28 cellular contexts compared by ENCODE assay signal in the genomic region with DNA sequence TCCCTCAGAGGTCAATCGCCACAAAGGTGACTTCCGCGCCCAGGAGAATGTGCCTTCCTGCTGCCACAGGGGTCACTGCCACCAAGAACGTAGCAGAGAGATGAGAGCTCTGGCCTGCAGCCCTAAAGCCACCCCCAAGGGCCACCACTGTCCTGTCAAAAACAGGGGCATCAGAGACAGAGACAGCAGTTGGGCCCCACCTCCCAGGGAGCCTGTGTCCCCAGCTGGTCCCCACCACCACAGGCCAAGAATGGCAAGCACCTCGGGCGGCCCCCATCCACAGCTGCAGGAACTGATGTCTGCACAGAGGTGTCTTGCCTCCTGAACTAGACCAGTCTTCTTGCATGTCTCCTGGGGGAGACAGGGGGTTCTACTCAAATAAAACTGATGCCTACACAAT. TPM values are rescaled to one million over a fixed set of nuclear protein-coding genes. Genes with fewer than 3 reads are reported as not detected.
"Had no signal": no experiment of that assay in that cellular context is flagged by ENCODE, and none has a peak within 500 bp of the region (broad histone marks: within the 10 kb centered on the region; RNA-seq: fewer than 3 reads in every experiment).

No MANE protein-coding gene starts in this region.

- DNase-seq: activated CD4-positive, alpha-beta T cell treated with anti-CD3 and anti-CD28 coated beads for 36 hours; activated CD4-positive, alpha-beta T cell treated with anti-CD3 and anti-CD28 coated beads, Interleukin-2, amount 50 U/mL, for 1 hour; activated CD8-positive, alpha-beta memory T cell treated with anti-CD3 and anti-CD28 coated beads, Interleukin-2, amount 10 ng/mL, durations not matched to agents 7 days and 5 days; activated CD8-positive, alpha-beta T cell treated with anti-CD3 and anti-CD28 coated beads, Interleukin-2, amount 10 ng/mL, durations not matched to agents 7 days and 5 days; activated gamma-delta T cell treated with Interleukin-2 at 50 U/mL for 16 hours; activated naive CD4-positive, alpha-beta T cell treated with anti-CD3 and anti-CD28 coated beads, Interleukin-2, amount 10 ng/mL, durations not matched to agents 7 days and 5 days; activated naive CD8-positive, alpha-beta T cell treated with anti-CD3 and anti-CD28 coated beads for 36 hours; activated T-cell treated with anti-CD3 and anti-CD28 coated beads, Interleukin-2, amount 50 U/mL, for 72 hours; anterior cingulate cortex; caudate nucleus; KG1; NCI-H1048; NCI-H146; NCI-H187 treated with DMSO at 0.1 percent for 48 hours; NCI-H2081 treated with DMSO at 0.1 percent for 48 hours; NCI-H526; NCI-H774; T-cell; T-helper 2 cell; T1000; WERI-Rb-1 had no signal

- H3K36me3 ChIP-seq: WERI-Rb-1 had no signal

- H3K4me3 ChIP-seq: SK-N-MC had no signal

- H3K27ac ChIP-seq: SK-N-MC, WERI-Rb-1 had no signal

- ATAC-seq: activated CD4-positive, alpha-beta T cell treated with anti-CD3 and anti-CD28 coated beads for 36 hours; activated CD8-positive, alpha-beta memory T cell treated with anti-CD3 and anti-CD28 coated beads, Interleukin-2, amount 10 ng/mL, durations not matched to agents 7 days and 5 days; activated CD8-positive, alpha-beta T cell treated with anti-CD3 and anti-CD28 coated beads, Interleukin-2, amount 10 ng/mL, durations not matched to agents 7 days and 5 days; activated T-cell treated with anti-CD3 and anti-CD28 coated beads, Interleukin-2, amount 50 U/mL, for 72 hours; T-cell had no signal

RNA-seq across cellular contexts. Expression of a gene that starts 5.8 kb away (rescaled TPM):
- total RNA-seq: activated CD4-positive, alpha-beta T cell treated with anti-CD3 and anti-CD28 coated beads for 36 hours; activated CD8-positive, alpha-beta memory T cell treated with anti-CD3 and anti-CD28 coated beads, Interleukin-2, amount 10 ng/mL, durations not matched to agents 7 days and 5 days; activated CD8-positive, alpha-beta T cell treated with anti-CD3 and anti-CD28 coated beads, Interleukin-2, amount 10 ng/mL, durations not matched to agents 7 days and 5 days; activated naive CD8-positive, alpha-beta T cell treated with anti-CD3 and anti-CD28 coated beads for 36 hours; activated T-cell treated with anti-CD3 and anti-CD28 coated beads, Interleukin-2, amount 50 U/mL, for 72 hours; activated T-helper 2 cell treated with anti-CD3 and anti-CD28 coated beads, Interferon-gamma antibody, Interleukin-2, Interleukin-4, amounts not matched to agents 10 μg/mL and 5 μg/mL and 100 μg/mL, durations not matched to agents 14 hours and 24 hours and 36 hours; LHCN-M2; M059J; NCI-H460; OCI-LY7; RPMI7951; T-cell had no signal

RNA-seq across cellular contexts. Expression of a gene that starts 29.3 kb away (rescaled TPM):
- total RNA-seq: activated CD4-positive, alpha-beta T cell treated with anti-CD3 and anti-CD28 coated beads for 36 hours; activated CD8-positive, alpha-beta memory T cell treated with anti-CD3 and anti-CD28 coated beads, Interleukin-2, amount 10 ng/mL, durations not matched to agents 7 days and 5 days; activated CD8-positive, alpha-beta T cell treated with anti-CD3 and anti-CD28 coated beads, Interleukin-2, amount 10 ng/mL, durations not matched to agents 7 days and 5 days; activated naive CD8-positive, alpha-beta T cell treated with anti-CD3 and anti-CD28 coated beads for 36 hours; activated T-cell treated with anti-CD3 and anti-CD28 coated beads, Interleukin-2, amount 50 U/mL, for 72 hours; activated T-helper 2 cell treated with anti-CD3 and anti-CD28 coated beads, Interferon-gamma antibody, Interleukin-2, Interleukin-4, amounts not matched to agents 10 μg/mL and 5 μg/mL and 100 μg/mL, durations not matched to agents 14 hours and 24 hours and 36 hours; LHCN-M2; M059J; NCI-H460; OCI-LY7; RPMI7951; T-cell had no signal
